ENCODE assay signal across 16 cellular contexts in genomic region chr10:34109952-34110702, GRCh38.
A peak's percentile ranks its signal among the peaks of the same experiment; 100 is the strongest.
DNase-seq lines count a peak whose midpoint lies in the region; ATAC-seq, FAIRE-seq and TF ChIP-seq lines count a peak whose summit lies in the region.
"Had no signal": no experiment of that assay in that cellular context is flagged by ENCODE, and none has a peak within 500 bp of the region (broad histone marks: within the 10 kb centered on the region; RNA-seq: fewer than 3 reads in every experiment).

No MANE protein-coding gene starts in this region.

- no peaks in the 10 kb centered on the region for H3K9me3 Mint-ChIP-seq in T-helper 2 cell treated with Interferon-gamma antibody and Interleukin-4, amounts not matched to agents 5 μg/mL and 100 μg/mL, for 36 hours
- no peaks in the 10 kb centered on the region for H3K9me3 Mint-ChIP-seq in stimulated activated memory B cell treated with anti-CD40 and anti-IgM and Interleukin-4, amounts not matched to agents 10 μg/mL and 1 μg/mL and 100 μg/mL, for 72 hours

- peak; percentile 36 for FAIRE-seq in H54 (lab: Jason Lieb, UNC)
- FAIRE-seq: kidney had no signal

- no peaks in the 10 kb centered on the region for H3K36me3 Mint-ChIP-seq in T-helper 2 cell treated with Interferon-gamma antibody and Interleukin-4, amounts not matched to agents 5 μg/mL and 100 μg/mL, for 36 hours (ENCODE audit: low read depth)
- H3K36me3 Mint-ChIP-seq in T-helper 17 cell (ENCODE audit: low read depth): no peaks in the 10 kb centered on the region
- no peaks in the 10 kb centered on the region for H3K36me3 Mint-ChIP-seq in stimulated activated memory B cell treated with anti-CD40 and anti-IgM and Interleukin-4, amounts not matched to agents 10 μg/mL and 1 μg/mL and 100 μg/mL, for 72 hours
- H3K36me3 Mint-ChIP-seq: CD14-positive monocyte had no signal

- H2AFZ ChIP-seq in fibroblast of lung (ENCODE audit: low read length): no peak overlapping the region

- H3K9me3 ChIP-seq in A673 (ENCODE audit: low read depth, low read length, poor library complexity, severe bottlenecking) (no peaks in the 10 kb centered on the region), fibroblast of lung (ENCODE audit: control insufficient read depth, insufficient read depth, low read depth, low read length) (no peaks in the 10 kb centered on the region), T-helper 17 cell (ENCODE audit: control insufficient read depth, low read length, poor library complexity, severe bottlenecking) (no peaks in the 10 kb centered on the region)
- H3K9me3 ChIP-seq: vagina had no signal

- H3K36me3 ChIP-seq in A673 (ENCODE audit: insufficient read depth, low read length, poor library complexity, severe bottlenecking) (no peaks in the 10 kb centered on the region), fibroblast of lung (ENCODE audit: control insufficient read depth, insufficient read depth, low read length) (no peaks in the 10 kb centered on the region)
- H3K36me3 ChIP-seq: vagina had no signal

- POLR2A ChIA-PET in A673 (lab: Charles Lee; ENCODE audit: low non-redundant PET) (no interaction called here), RWPE1 (lab: Yijun Ruan, JAX; ENCODE audit: low non-redundant PET) (no interaction called here)

- H3K4me3 Mint-ChIP-seq in T-helper 2 cell treated with Interferon-gamma antibody and Interleukin-4, amounts not matched to agents 5 μg/mL and 100 μg/mL, for 36 hours: no peak overlapping the region
- no peak overlapping the region for H3K4me3 Mint-ChIP-seq in T-helper 17 cell
- H3K4me3 Mint-ChIP-seq in stimulated activated memory B cell treated with anti-CD40 and anti-IgM and Interleukin-4, amounts not matched to agents 10 μg/mL and 1 μg/mL and 100 μg/mL, for 72 hours: no peak overlapping the region
- H3K4me3 Mint-ChIP-seq: CD14-positive monocyte had no signal

- no peak overlapping the region for H3K27ac ChIP-seq in A673 (ENCODE audit: low read depth, low read length, poor library complexity, severe bottlenecking)
- H3K27ac ChIP-seq in RWPE1: peak overlapping the region; percentile 33; the same call in 1 of the 2 replicates
- no peak overlapping the region for H3K27ac ChIP-seq in fibroblast of lung (ENCODE audit: insufficient read depth, low read length)
- H3K27ac ChIP-seq: vagina had no signal

- no peaks in the 10 kb centered on the region for H3K27me3 Mint-ChIP-seq in T-helper 2 cell treated with Interferon-gamma antibody and Interleukin-4, amounts not matched to agents 5 μg/mL and 100 μg/mL, for 36 hours (ENCODE audit: low read depth)
- H3K27me3 Mint-ChIP-seq in T-helper 17 cell: peaks cover 8% of the 10 kb centered on the region
- H3K27me3 Mint-ChIP-seq in stimulated activated memory B cell treated with anti-CD40 and anti-IgM and Interleukin-4, amounts not matched to agents 10 μg/mL and 1 μg/mL and 100 μg/mL, for 72 hours: no peaks in the 10 kb centered on the region

- no peaks in the 10 kb centered on the region for H3K79me2 ChIP-seq in fibroblast of lung (ENCODE audit: control insufficient read depth, insufficient read depth, low read length)

- DNase-seq in A673 (ENCODE audit: low spot score) (peak; percentile 81), H54 (ENCODE audit: insufficient read length, low spot score) (peak; percentile 79), RWPE1 (ENCODE audit: low spot score) (peak; percentile 67), fibroblast of lung (ENCODE audit: low read depth in 2 of 2) (peak; percentile 62 to 80), T-helper 17 cell (no peak)
- no peak for DNase-seq in T-helper 2 cell treated with Interferon-gamma antibody and Interleukin-4, amounts not matched to agents 5 μg/mL and 100 μg/mL, for 36 hours (ENCODE audit: low spot score)
- DNase-seq: activated CD4-positive, alpha-beta T cell treated with anti-CD3 and anti-CD28 coated beads for 4 hours; activated T-cell treated with anti-CD3 and anti-CD28 coated beads, Interleukin-2, amount 50 U/mL, for 1 hour; dermis blood vessel endothelial cell; kidney; NCI-H2081 treated with DMSO at 0.1 percent for 48 hours; stimulated activated CD4-positive, alpha-beta T cell treated with anti-CD3 and anti-CD28 coated beads, Interleukin-2, amount 100 ng/mL, for 48 hours had no signal

- H3K4me2 ChIP-seq in fibroblast of lung (ENCODE audit: extremely low read depth, insufficient read depth, low read length): no peak overlapping the region

- ATAC-seq in T-helper 17 cell (no peak), GM21717 (IDR thresholded peaks at IDR 0.05; ENCODE audit: unreplicated experiment) (no peak)
- ATAC-seq in stimulated activated memory B cell treated with anti-CD40 and anti-IgM and Interleukin-4, amounts not matched to agents 10 μg/mL and 1 μg/mL and 100 μg/mL, for 72 hours: no peak

- TF ChIP-seq CTCF in A673 (conservative IDR thresholded peaks at IDR 0.05; ENCODE audit: low read depth, low read length) (no peak), RWPE1 (conservative IDR thresholded peaks at IDR 0.05; ENCODE audit: low read depth) (no peak), fibroblast of lung (conservative IDR thresholded peaks at IDR 0.05 in 1 of 2, IDR thresholded peaks at IDR 0.05 in 1 of 2; ENCODE audit: low read depth in 1 of 2, low read length in 2 of 2) (no peak)

- H3K4me3 ChIP-seq in A673 (ENCODE audit: low read depth, low read length, poor library complexity, severe bottlenecking): no peak overlapping the region
- H3K4me3 ChIP-seq in fibroblast of lung (replicated peaks in 1 of 4; ENCODE audit: control extremely low read depth in 1 of 4, insufficient read depth in 1 of 4, low read depth in 3 of 4, low read length in 4 of 4): no peak overlapping the region
- H3K4me3 ChIP-seq: vagina had no signal

- no peaks in the 10 kb centered on the region for H3K27me3 ChIP-seq in A673 (replicated peaks; ENCODE audit: insufficient read depth, low read depth, low read length, poor library complexity)
- H3K27me3 ChIP-seq in fibroblast of lung (ENCODE audit: control insufficient read depth, insufficient read depth, low read length): no peaks in the 10 kb centered on the region
- H3K27me3 ChIP-seq: vagina had no signal

- no peak overlapping the region for H3K27ac Mint-ChIP-seq in T-helper 2 cell treated with Interferon-gamma antibody and Interleukin-4, amounts not matched to agents 5 μg/mL and 100 μg/mL, for 36 hours
- no peak overlapping the region for H3K27ac Mint-ChIP-seq in T-helper 17 cell
- no peak overlapping the region for H3K27ac Mint-ChIP-seq in stimulated activated memory B cell treated with anti-CD40 and anti-IgM and Interleukin-4, amounts not matched to agents 10 μg/mL and 1 μg/mL and 100 μg/mL, for 72 hours
- H3K27ac Mint-ChIP-seq: CD14-positive monocyte had no signal

- H4K20me1 ChIP-seq in fibroblast of lung (ENCODE audit: control insufficient read depth, extremely low read depth, insufficient read depth, low read length): no peaks in the 10 kb centered on the region

- CTCF ChIA-PET in A673 (lab: Charles Lee): no interaction called here
- CTCF ChIA-PET in RWPE1 (lab: Yijun Ruan, JAX): interaction anchor here (0.6 kb wide), 1 partner anchor 18 kb away, joined by 7 read pairs; no protein-coding TSS in a partner anchor

- H3K9ac ChIP-seq in fibroblast of lung (ENCODE audit: insufficient read depth, low read length): no peak overlapping the region

- TF ChIP-seq POLR2A in H54 (IDR thresholded peaks at IDR 0.05; ENCODE audit: low read depth, low read length): no peak

- no peaks in the 10 kb centered on the region for H3K4me1 Mint-ChIP-seq in T-helper 2 cell treated with Interferon-gamma antibody and Interleukin-4, amounts not matched to agents 5 μg/mL and 100 μg/mL, for 36 hours (ENCODE audit: low read depth)
- peaks cover 3% of the 10 kb centered on the region for H3K4me1 Mint-ChIP-seq in T-helper 17 cell
- H3K4me1 Mint-ChIP-seq in stimulated activated memory B cell treated with anti-CD40 and anti-IgM and Interleukin-4, amounts not matched to agents 10 μg/mL and 1 μg/mL and 100 μg/mL, for 72 hours: no peaks in the 10 kb centered on the region

- intact Hi-C loops in A673 (cut with micrococcal nuclease; ENCODE audit: unreplicated experiment): no loop called here

- BruUV-seq in A673 (replicated peaks; lab: Mats Ljungman, UMichigan): no TSS peak

- peaks cover 11% of the 10 kb centered on the region for H3K4me1 ChIP-seq in A673 (ENCODE audit: insufficient read depth, low read length, poor library complexity, severe bottlenecking)
- peaks cover under 1% of the 10 kb centered on the region for H3K4me1 ChIP-seq in fibroblast of lung (ENCODE audit: control insufficient read depth, extremely low read depth, insufficient read depth, low read length)

Comparison
In these comparisons a context has a peak if more than half of its experiments do, and no peak if none do; other contexts are left out.
1. DNase-seq: peak in A673 (single experiment), H54 (single experiment), RWPE1 (single experiment) and fibroblast of lung (2 of 2); none in T-helper 2 cell treated with Interferon-gamma antibody and Interleukin-4, amounts not matched to agents 5 μg/mL and 100 μg/mL, for 36 hours (single experiment) and T-helper 17 cell (0 of 3).